ENCODE assay signal across 21 cellular contexts in genomic region chr1:114386129-114387037, GRCh38.
"Had no signal": no experiment of that assay in that cellular context is flagged by ENCODE, and none has a peak within 500 bp of the region (broad histone marks: within the 10 kb centered on the region; RNA-seq: fewer than 3 reads in every experiment).

No MANE protein-coding gene starts in this region.

- DNase-seq: activated CD4-positive, alpha-beta T cell treated with anti-CD3 and anti-CD28 coated beads, Interleukin-2, amount 10 ng/mL, durations not matched to agents 24 days and 14 days; activated CD8-positive, alpha-beta memory T cell treated with anti-CD3 and anti-CD28 coated beads for 24 hours; activated effector memory CD4-positive, alpha-beta T cell treated with anti-CD3 and anti-CD28 coated beads, Interleukin-2, amount 50 U/mL, for 16 hours; activated T-cell treated with anti-CD3 and anti-CD28 coated beads for 4 hours; amniotic stem cell; effector memory CD4-positive, alpha-beta T cell; foreskin fibroblast; head of caudate nucleus; islet precursor cell; occipital lobe; sigmoid colon; stimulated activated CD4-positive, alpha-beta T cell treated with anti-CD3 and anti-CD28 coated beads, Interleukin-12 subunit alpha, Interleukin-12 subunit beta, amount 100 ng/mL, for 4 hours; stimulated activated CD4-positive, alpha-beta T cell treated with anti-CD3 and anti-CD28 coated beads, Interleukin-2, amount 100 ng/mL, for 48 hours; T-cell; T1000 had no signal

- H3K4me3 Mint-ChIP-seq: activated CD4-positive, alpha-beta T cell treated with anti-CD3 and anti-CD28 coated beads, Interleukin-2, amount 10 ng/mL, durations not matched to agents 24 days and 14 days; brain; memory B cell; natural killer cell treated with Interleukin-12 subunit alpha and Interleukin-12 subunit beta and Interleukin-15 and Interleukin-18, amount 100 ng/mL, for 72 hours; stimulated activated naive CD8-positive, alpha-beta T cell treated with anti-CD3 and anti-CD28 coated beads, Interleukin-15, Interleukin-2, amounts not matched to agents 100 ng/mL and 50 ng/mL, for 24 hours; T-cell had no signal

- H3K4me1 Mint-ChIP-seq: activated CD4-positive, alpha-beta T cell treated with anti-CD3 and anti-CD28 coated beads, Interleukin-2, amount 10 ng/mL, durations not matched to agents 24 days and 14 days; brain; memory B cell; T-cell had no signal

- H3K27me3 Mint-ChIP-seq: brain; memory B cell; stimulated activated naive CD8-positive, alpha-beta T cell treated with anti-CD3 and anti-CD28 coated beads, Interleukin-15, Interleukin-2, amounts not matched to agents 100 ng/mL and 50 ng/mL, for 24 hours; T-cell had no signal

- H3K27ac Mint-ChIP-seq: activated CD4-positive, alpha-beta T cell treated with anti-CD3 and anti-CD28 coated beads, Interleukin-2, amount 10 ng/mL, durations not matched to agents 24 days and 14 days; brain; memory B cell; natural killer cell treated with Interleukin-12 subunit alpha and Interleukin-12 subunit beta and Interleukin-15 and Interleukin-18, amount 100 ng/mL, for 72 hours; stimulated activated naive CD8-positive, alpha-beta T cell treated with anti-CD3 and anti-CD28 coated beads, Interleukin-15, Interleukin-2, amounts not matched to agents 100 ng/mL and 50 ng/mL, for 24 hours; T-cell had no signal

- H3K27ac ChIP-seq: prostate gland, sigmoid colon had no signal

- H3K36me3 ChIP-seq: prostate gland, sigmoid colon had no signal

- ATAC-seq: left lobe of liver; natural killer cell treated with Interleukin-12 subunit alpha and Interleukin-12 subunit beta and Interleukin-15 and Interleukin-18, amount 100 ng/mL, for 72 hours; T-cell had no signal

- H3K4me3 ChIP-seq: prostate gland, sigmoid colon had no signal

- H3K4me1 ChIP-seq: prostate gland had no signal

- H3K27me3 ChIP-seq: sigmoid colon had no signal

- H3K9me3 ChIP-seq: prostate gland had no signal
